ENCODE assay signal across 1 cellular context in the genomic region with DNA sequence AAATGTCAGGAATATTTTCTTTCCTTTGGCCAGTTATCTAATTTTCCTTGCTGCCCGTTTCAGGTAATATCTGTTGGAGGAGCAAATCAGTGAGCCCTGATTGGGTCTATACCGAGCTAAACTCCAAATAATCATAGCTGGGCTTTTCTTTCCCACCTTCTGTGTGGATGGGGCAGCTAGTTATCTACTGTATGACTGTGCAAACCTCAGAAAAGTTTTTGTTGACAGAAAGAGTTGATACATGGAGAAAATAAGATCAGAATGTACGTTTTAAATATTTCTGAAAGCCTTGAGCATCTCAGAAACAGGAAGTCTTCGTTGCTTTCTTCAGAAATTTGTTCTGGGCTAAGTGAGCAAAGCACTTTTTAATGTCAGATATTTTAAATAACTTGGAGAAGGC.
TF ChIP-seq lines count a peak whose summit lies in the region.

No MANE protein-coding gene starts in this region.

TF ChIP-seq in GM23338, 12 proteins besides CTCF, POLR2A, EP300 and RAD21 (continued from another document):
- TF ChIP-seq, protein P1, sequence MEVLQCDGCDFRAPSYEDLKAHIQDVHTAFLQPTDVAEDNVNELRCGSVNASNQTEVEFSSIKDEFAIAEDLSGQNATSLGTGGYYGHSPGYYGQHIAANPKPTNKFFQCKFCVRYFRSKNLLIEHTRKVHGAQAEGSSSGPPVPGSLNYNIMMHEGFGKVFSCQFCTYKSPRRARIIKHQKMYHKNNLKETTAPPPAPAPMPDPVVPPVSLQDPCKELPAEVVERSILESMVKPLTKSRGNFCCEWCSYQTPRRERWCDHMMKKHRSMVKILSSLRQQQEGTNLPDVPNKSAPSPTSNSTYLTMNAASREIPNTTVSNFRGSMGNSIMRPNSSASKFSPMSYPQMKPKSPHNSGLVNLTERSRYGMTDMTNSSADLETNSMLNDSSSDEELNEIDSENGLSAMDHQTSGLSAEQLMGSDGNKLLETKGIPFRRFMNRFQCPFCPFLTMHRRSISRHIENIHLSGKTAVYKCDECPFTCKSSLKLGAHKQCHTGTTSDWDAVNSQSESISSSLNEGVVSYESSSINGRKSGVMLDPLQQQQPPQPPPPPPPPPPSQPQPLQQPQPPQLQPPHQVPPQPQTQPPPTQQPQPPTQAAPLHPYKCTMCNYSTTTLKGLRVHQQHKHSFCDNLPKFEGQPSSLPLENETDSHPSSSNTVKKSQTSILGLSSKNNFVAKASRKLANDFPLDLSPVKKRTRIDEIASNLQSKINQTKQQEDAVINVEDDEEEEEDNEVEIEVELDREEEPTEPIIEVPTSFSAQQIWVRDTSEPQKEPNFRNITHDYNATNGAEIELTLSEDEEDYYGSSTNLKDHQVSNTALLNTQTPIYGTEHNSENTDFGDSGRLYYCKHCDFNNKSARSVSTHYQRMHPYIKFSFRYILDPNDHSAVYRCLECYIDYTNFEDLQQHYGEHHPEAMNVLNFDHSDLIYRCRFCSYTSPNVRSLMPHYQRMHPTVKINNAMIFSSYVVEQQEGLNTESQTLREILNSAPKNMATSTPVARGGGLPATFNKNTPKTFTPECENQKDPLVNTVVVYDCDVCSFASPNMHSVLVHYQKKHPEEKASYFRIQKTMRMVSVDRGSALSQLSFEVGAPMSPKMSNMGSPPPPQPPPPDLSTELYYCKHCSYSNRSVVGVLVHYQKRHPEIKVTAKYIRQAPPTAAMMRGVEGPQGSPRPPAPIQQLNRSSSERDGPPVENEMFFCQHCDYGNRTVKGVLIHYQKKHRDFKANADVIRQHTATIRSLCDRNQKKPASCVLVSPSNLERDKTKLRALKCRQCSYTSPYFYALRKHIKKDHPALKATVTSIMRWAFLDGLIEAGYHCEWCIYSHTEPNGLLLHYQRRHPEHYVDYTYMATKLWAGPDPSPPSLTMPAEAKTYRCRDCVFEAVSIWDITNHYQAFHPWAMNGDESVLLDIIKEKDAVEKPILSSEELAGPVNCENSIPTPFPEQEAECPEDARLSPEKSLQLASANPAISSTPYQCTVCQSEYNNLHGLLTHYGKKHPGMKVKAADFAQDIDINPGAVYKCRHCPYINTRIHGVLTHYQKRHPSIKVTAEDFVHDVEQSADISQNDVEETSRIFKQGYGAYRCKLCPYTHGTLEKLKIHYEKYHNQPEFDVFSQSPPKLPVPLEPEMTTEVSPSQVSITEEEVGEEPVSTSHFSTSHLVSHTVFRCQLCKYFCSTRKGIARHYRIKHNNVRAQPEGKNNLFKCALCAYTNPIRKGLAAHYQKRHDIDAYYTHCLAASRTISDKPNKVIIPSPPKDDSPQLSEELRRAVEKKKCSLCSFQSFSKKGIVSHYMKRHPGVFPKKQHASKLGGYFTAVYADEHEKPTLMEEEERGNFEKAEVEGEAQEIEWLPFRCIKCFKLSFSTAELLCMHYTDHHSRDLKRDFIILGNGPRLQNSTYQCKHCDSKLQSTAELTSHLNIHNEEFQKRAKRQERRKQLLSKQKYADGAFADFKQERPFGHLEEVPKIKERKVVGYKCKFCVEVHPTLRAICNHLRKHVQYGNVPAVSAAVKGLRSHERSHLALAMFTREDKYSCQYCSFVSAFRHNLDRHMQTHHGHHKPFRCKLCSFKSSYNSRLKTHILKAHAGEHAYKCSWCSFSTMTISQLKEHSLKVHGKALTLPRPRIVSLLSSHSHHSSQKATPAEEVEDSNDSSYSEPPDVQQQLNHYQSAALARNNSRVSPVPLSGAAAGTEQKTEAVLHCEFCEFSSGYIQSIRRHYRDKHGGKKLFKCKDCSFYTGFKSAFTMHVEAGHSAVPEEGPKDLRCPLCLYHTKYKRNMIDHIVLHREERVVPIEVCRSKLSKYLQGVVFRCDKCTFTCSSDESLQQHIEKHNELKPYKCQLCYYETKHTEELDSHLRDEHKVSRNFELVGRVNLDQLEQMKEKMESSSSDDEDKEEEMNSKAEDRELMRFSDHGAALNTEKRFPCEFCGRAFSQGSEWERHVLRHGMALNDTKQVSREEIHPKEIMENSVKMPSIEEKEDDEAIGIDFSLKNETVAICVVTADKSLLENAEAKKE (CRISPR knock-in tag; IDR thresholded peaks at IDR 0.05), result no peak
- TF ChIP-seq EZH2phosphoT487 (IDR thresholded peaks at IDR 0.05; ENCODE audit: unreplicated experiment), result no peak
- TF ChIP-seq JUNB (IDR thresholded peaks at IDR 0.05; ENCODE audit: unreplicated experiment), result no peak
TF ChIP-seq in GM23338: peak in this region for 0.
